Comparison of ENCODE assay signal across 1 cellular context in the genomic region with DNA sequence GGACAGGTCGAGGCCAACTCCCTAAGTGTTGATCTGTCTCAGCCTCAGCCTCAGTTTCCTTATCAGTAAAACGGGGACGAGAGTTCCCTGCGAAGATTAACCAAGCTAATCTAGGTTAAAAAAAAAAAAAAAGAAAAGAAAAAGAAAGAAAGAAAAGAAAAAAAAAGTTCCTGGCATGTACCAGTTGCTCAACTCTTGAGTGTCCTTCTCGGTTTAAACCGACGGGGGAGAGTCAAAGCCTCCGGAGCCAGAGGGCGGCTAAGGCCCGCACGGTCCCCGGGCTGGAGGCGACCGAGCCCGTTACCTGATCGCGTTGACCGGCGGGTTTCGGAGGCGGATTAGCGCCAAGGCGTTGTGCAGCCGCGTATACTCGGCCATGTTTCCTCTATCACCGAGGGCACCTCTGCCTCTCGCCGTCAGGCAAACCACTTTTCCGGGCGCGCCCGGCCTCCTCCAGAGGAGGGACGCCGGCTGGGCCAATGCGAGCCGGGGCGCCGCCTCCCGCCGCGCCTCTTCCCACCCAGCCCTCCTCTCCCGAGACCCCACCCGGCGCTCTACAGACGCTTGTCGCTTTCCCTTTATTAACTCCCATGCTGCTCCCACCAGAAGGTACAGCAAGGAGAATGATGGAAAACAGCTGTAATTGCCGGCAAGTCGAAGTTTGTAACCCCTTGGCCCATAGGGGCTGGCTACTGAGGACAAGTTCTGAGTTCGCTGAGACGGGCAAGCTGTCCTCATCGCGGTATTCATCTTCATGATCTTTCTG.
A peak's percentile ranks its signal among the peaks of the same experiment; 100 is the strongest.
TF ChIP-seq lines count a peak whose summit lies in the region.

A gene (minus strand): TSS at position 405 of the 766 bp plus-strand sequence. CDS start 27 bp downstream, at position 378.

TF ChIP-seq in H1, 55 proteins besides CTCF, POLR2A, EP300 and RAD21:
- peak; percentile 56; the same call in 1 of the 2 replicates for TF ChIP-seq YY1 (IDR thresholded peaks at IDR 0.05; ENCODE audit: low read depth, low read length)
- peak; percentile 41; the same call in 1 of the 2 replicates for TF ChIP-seq PHF8 (conservative IDR thresholded peaks at IDR 0.05; ENCODE audit: low read depth, low read length)
- TF ChIP-seq RBBP5 (IDR thresholded peaks at IDR 0.05; ENCODE audit: borderline replicate concordance, low read depth, low read length): peak; percentile 82; the same call in 1 of the 2 replicates
- no peak for TF ChIP-seq GTF2F1 (IDR thresholded peaks at IDR 0.05; ENCODE audit: borderline replicate concordance, low read depth, low read length)
